20 cellular contexts compared by ENCODE assay signal in the genomic region with DNA sequence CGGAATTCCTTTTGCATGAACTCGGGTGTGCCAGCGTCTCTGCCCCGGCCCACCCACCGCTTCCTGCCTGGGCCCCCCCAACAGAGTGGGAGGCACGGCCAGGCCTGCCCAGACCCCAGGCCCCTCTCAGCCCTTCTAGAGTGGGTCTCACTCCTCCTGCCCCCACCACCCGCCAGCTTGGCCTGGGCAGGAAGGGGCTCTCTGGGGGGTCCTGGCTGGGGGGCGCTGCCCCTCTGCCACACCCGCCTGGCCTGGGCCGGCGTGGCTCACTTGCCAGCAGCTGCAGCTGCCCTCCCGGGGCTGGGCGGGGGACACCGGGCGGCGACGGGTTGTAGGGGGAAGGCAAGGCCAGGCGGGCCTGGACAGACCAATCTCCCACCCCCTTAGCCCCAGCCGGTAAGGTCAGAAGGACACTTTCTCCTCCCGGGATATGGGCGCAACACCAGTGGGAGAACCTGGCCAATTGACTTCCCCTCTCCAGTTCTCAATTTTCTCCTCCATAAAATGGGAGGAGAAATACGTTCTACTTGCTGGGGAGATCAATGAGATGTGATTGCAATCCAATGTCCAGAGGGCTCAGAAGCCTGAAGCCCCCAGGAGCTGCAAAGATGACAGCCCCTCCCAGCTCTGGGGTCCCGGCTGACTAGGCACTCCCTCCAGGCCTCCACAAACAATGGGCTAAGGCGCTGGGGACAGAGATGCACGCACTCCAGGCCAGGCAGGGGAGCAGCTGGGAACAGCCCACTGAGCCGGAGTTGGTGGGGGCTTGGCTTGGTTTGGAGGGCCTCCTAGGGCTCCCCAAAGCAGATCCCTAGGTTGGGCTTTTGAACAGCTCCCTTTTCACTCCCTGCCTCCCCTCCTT. TPM values are rescaled to one million over a fixed set of nuclear protein-coding genes. Genes with fewer than 3 reads are reported as not detected.
DNase-seq lines count a peak whose midpoint lies in the region; ATAC-seq, FAIRE-seq and TF ChIP-seq lines count a peak whose summit lies in the region.
"Had no signal": no experiment of that assay in that cellular context is flagged by ENCODE, and none has a peak within 500 bp of the region (broad histone marks: within the 10 kb centered on the region; RNA-seq: fewer than 3 reads in every experiment).

No MANE protein-coding gene starts in this region.

- TF ChIP-seq POLR2A in HepG2 (IDR thresholded peaks at IDR 0.05; ENCODE audit: insufficient read depth in 1 of 2, low read depth in 2 of 2, low read length in 2 of 2), result no peak
- no peak for TF ChIP-seq POLR2A in right lobe of liver (IDR thresholded peaks at IDR 0.05)

- TF ChIP-seq CTCF in HepG2 (CRISPR knock-in tag; IDR thresholded peaks at IDR 0.05) (no peak), right lobe of liver (IDR thresholded peaks at IDR 0.05) (no peak), tibial artery (IDR thresholded peaks at IDR 0.05) (no peak)

- CTCF ChIA-PET in HepG2 (lab: Yijun Ruan, JAX; ENCODE audit: low intra/inter-chr PET ratio, low total read pairs), result no interaction called here

- ATAC-seq in HepG2 (0 out of 3 replicates have a peak, but pooled peaks have one; percentile 6), right lobe of liver (no peak)

- H3K36me3 ChIP-seq in HepG2 (replicated peaks in 1 of 2; ENCODE audit: control insufficient read depth in 1 of 2, insufficient read depth in 2 of 2, low read length in 2 of 2), result peaks cover 9 to 21% of the 10 kb centered on the region in 2 experiments; a peak in 3 of 5 replicates
- no peaks in the 10 kb centered on the region for H3K36me3 ChIP-seq in right lobe of liver
- H3K36me3 ChIP-seq in ectodermal cell (ENCODE audit: control insufficient read depth, insufficient read depth, low read length), result no peaks in the 10 kb centered on the region
- peaks cover 0 to 4% (median 0%) of the 10 kb centered on the region in 3 donors for H3K36me3 ChIP-seq in tibial artery
- H3K36me3 ChIP-seq: tibial nerve had no signal

- no TSS peak for BruUV-seq in HepG2 (replicated peaks; lab: Mats Ljungman, UMichigan)

- H3K4me2 ChIP-seq in HepG2 (ENCODE audit: low read depth, low read length), result peak overlapping the region; percentile 91
- H3K4me2 ChIP-seq: A549 had no signal

- no peak overlapping the region for H2AFZ ChIP-seq in HepG2 (ENCODE audit: low read length)

- peaks cover 26% of the 10 kb centered on the region for H4K20me1 ChIP-seq in HepG2 (ENCODE audit: insufficient read depth, low read length)

- no peak for TF ChIP-seq RAD21 in HepG2 (CRISPR knock-in tag; IDR thresholded peaks at IDR 0.05)

- no peak for TF ChIP-seq EP300 in HepG2 (IDR thresholded peaks at IDR 0.05; ENCODE audit: low read depth in 2 of 2, low read length in 2 of 2)
- TF ChIP-seq EP300 in HepG2 (CRISPR knock-in tag; IDR thresholded peaks at IDR 0.05; ENCODE audit: borderline replicate concordance), result no peak

- H3K9me3 ChIP-seq in HepG2 (ENCODE audit: low read length) (no peaks in the 10 kb centered on the region), right lobe of liver (no peaks in the 10 kb centered on the region), ectodermal cell (ENCODE audit: control insufficient read depth, low read length) (no peaks in the 10 kb centered on the region), iPS-18c (ENCODE audit: control insufficient read depth, insufficient read depth, low read length) (no peaks in the 10 kb centered on the region), tibial artery (no peaks in the 10 kb centered on the region)
- H3K9me3 ChIP-seq: A549, tibial nerve had no signal

- POLR2A ChIA-PET in HepG2 (lab: Yijun Ruan, JAX), result interaction anchor here (1.6 kb wide), 1 partner anchor 15 kb away, joined by 4 read pairs; no protein-coding TSS in a partner anchor

- H3K27me3 ChIP-seq in HepG2 (ENCODE audit: control insufficient read depth in 1 of 2, insufficient read depth in 2 of 2, low read length in 2 of 2) (no peaks in the 10 kb centered on the region; a peak in 1 of 5 replicates), right lobe of liver (peaks cover 0 to 29% of the 10 kb centered on the region in 2 donors), ectodermal cell (ENCODE audit: control insufficient read depth, insufficient read depth, low read length, poor library complexity, severe bottlenecking) (peaks cover 89% of the 10 kb centered on the region), tibial artery (peaks cover 0 to 71% of the 10 kb centered on the region in 2 donors)

- 65% methylated on average over 6 of the region's 26 CpGs for WGBS in HepG2 (ENCODE audit: low lambda C conversion rate)
- 13% methylated on average over 9 of the region's 26 CpGs for WGBS in right lobe of liver (ENCODE audit: insufficient coverage, low coverage, low lambda C conversion rate, missing lambda C conversion rate)
- WGBS in ectodermal cell, 2 experiments, result 3 to 4% methylated on average over 26 of the region's 26 CpGs

- H3K27ac ChIP-seq in HepG2 (ENCODE audit: extremely low read length, insufficient read depth, low read length) (no peak overlapping the region), right lobe of liver (no peak overlapping the region), ectodermal cell (ENCODE audit: insufficient read depth, low read depth, low read length, poor library complexity, severe bottlenecking) (no peak overlapping the region), tibial artery (peak overlapping the region; percentile 61 to 79)
- H3K27ac ChIP-seq: A549, WERI-Rb-1 had no signal

- DNase-seq in HepG2 (ENCODE audit: low spot score) (no peak), right lobe of liver (no peak), tibial artery (peak in 1 of 2 donors; percentile 72), GOT3 (lab: John Stamatoyannopoulos, UW) (no peak), NCI-H2081 treated with DMSO at 0.1 percent for 48 hours (lab: John Stamatoyannopoulos, UW) (no peak)
- no peak for DNase-seq in activated CD4-positive, alpha-beta T cell treated with anti-CD3 and anti-CD28 coated beads for 1 hour
- DNase-seq: C1 segment of cervical spinal cord, GF-D8, natural killer cell, NCI-H2029, WERI-Rb-1 had no signal

- H3K4me1 ChIP-seq in HepG2 (ENCODE audit: insufficient read depth, low read length), result peaks cover 42% of the 10 kb centered on the region
- peaks cover 0 to 4% (median 0%) of the 10 kb centered on the region in 4 donors for H3K4me1 ChIP-seq in right lobe of liver
- H3K4me1 ChIP-seq in ectodermal cell (ENCODE audit: control insufficient read depth, insufficient read depth, low read length), result peaks cover 14% of the 10 kb centered on the region
- H3K4me1 ChIP-seq in tibial artery, result peaks cover 0 to 47% (median 33%) of the 10 kb centered on the region in 4 donors

- in situ Hi-C loops in HepG2 (cut with HindIII; ENCODE audit: extremely low pct_ligation_motif_present, low pct_unique_long_range_greater_than_20kb), result no loop called here

- no peak for FAIRE-seq in HepG2 (lab: Jason Lieb, UNC)
- FAIRE-seq: A549, GM12892 had no signal

- H3K4me3 ChIP-seq in HepG2 (replicated peaks in 1 of 3; ENCODE audit: insufficient read depth in 1 of 3, low read depth in 2 of 3, low read length in 3 of 3) (peak overlapping the region; percentile 67 to 82 (median 82)), right lobe of liver (no peak overlapping the region), ectodermal cell (ENCODE audit: insufficient read depth, low read depth, low read length) (peak overlapping the region; percentile 10), iPS-18c (ENCODE audit: insufficient read depth, low read depth, low read length) (peak overlapping the region; percentile 24; the same call in 1 of the 2 replicates), tibial artery (peak overlapping the region; percentile 62 to 65)
- H3K4me3 ChIP-seq: A549, K562 had no signal

- peak overlapping the region; percentile 80 for H3K9ac ChIP-seq in HepG2 (ENCODE audit: insufficient read depth, low read depth, low read length)

- peaks cover 34% of the 10 kb centered on the region for H3K79me2 ChIP-seq in HepG2 (ENCODE audit: insufficient read depth, low read length)

- intact Hi-C loops in HepG2 (cut with micrococcal nuclease; ENCODE audit: unreplicated experiment), result no loop called here
- intact Hi-C loops in right lobe of liver (cut with DNase I), result no loop called here
- intact Hi-C loops in tibial artery (cut with DNase I; ENCODE audit: low total_unique reads), result no loop called here

RNA-seq across cellular contexts. Expression of gene CRLF1, which starts 2.4 kb away (rescaled TPM):
- 105 and 217 TPM in 2 replicates for total RNA-seq in HepG2 (2016; rRNA removed; fragmentation: Illumina TruSeq; extraction: Trizol)
- total RNA-seq in HepG2 (2016; cell fraction: cytosol; rRNA removed; fragmentation: Illumina TruSeq; extraction: Trizol; ENCODE audit: low read depth), result 96.8 and 118 TPM in 2 replicates
- total RNA-seq in HepG2 (2016; cell fraction: insoluble cytoplasmic fraction; rRNA removed; fragmentation: Illumina TruSeq; extraction: Trizol), result 97.5 and 221 TPM in 2 replicates
- total RNA-seq in HepG2 (2016; cell fraction: membrane; rRNA removed; fragmentation: Illumina TruSeq; extraction: Trizol), result 191 and 193 TPM in 2 replicates
- 219 and 265 TPM in 2 replicates for total RNA-seq in HepG2 (2016; cell fraction: nucleus; rRNA removed; fragmentation: Illumina TruSeq; extraction: Trizol)
- polyA plus RNA-seq in HepG2 (2011; rRNA removed), result 296 and 337 TPM in 2 replicates
- polyA plus RNA-seq in HepG2 (2011; cell fraction: cytosol; rRNA removed), result 347 and 628 TPM in 2 replicates
- 244 and 327 TPM in 2 replicates for polyA plus RNA-seq in HepG2 (2011; cell fraction: nucleus; rRNA removed)
- 231 and 373 TPM in 2 replicates for polyA plus RNA-seq in HepG2 (2012)
- 150 and 176 TPM in 2 replicates for polyA plus RNA-seq in HepG2 (2016; cell fraction: cytosol; fragmentation: Illumina TruSeq; extraction: Trizol; ENCODE audit: low read depth)
- polyA plus RNA-seq in HepG2 (2016; cell fraction: insoluble cytoplasmic fraction; fragmentation: Illumina TruSeq; extraction: Trizol; ENCODE audit: low read depth), result 122 and 154 TPM in 2 replicates
- polyA plus RNA-seq in HepG2 (2016; cell fraction: membrane; fragmentation: Illumina TruSeq; extraction: Trizol; ENCODE audit: low read depth), result 207 and 208 TPM in 2 replicates
- 462 and 526 TPM in 2 replicates for polyA plus RNA-seq in HepG2 (2016; cell fraction: nucleus; fragmentation: Illumina TruSeq; extraction: Trizol; ENCODE audit: insufficient read depth, low read depth)
- polyA minus RNA-seq in HepG2 (2011; rRNA and poly(A)+ RNA removed; ENCODE audit: low replicate concordance), result 0.47 and 301 TPM in 2 replicates
- 303 and 346 TPM in 2 replicates for polyA minus RNA-seq in HepG2 (2011; cell fraction: cytosol; rRNA and poly(A)+ RNA removed)
- polyA minus RNA-seq in HepG2 (2011; cell fraction: nucleus; rRNA and poly(A)+ RNA removed), result 45.4 and 52.2 TPM in 2 replicates
- total RNA-seq in right lobe of liver, result 1 to 10 TPM in 2 of 6 experiments, under 1 TPM in 1, not detected in 3; 0.27 to 2.9 (median 1.2) TPM
- polyA plus RNA-seq in ectodermal cell (2013, experiment 1 of 4), result 0.59 TPM
- 0.36 TPM for polyA plus RNA-seq in ectodermal cell (2013, experiment 2 of 4)
- 0.53 TPM for polyA plus RNA-seq in ectodermal cell (2013, experiment 3 of 4)
- polyA plus RNA-seq in ectodermal cell (2013, experiment 4 of 4), result 1.3 TPM
- total RNA-seq: activated CD8-positive, alpha-beta T cell treated with anti-CD3 and anti-CD28 coated beads, Interleukin-2, amount 10 ng/mL, durations not matched to agents 7 days and 5 days; activated T-helper 1 cell treated with anti-CD3 and anti-CD28 coated beads, Interleukin-12 subunit alpha, Interleukin-12 subunit beta, Interleukin-2, Interleukin-4 antibody, amounts not matched to agents 30 ng/mL and 10 ng/mL and 1 ng/mL, durations not matched to agents 14 hours and 24 hours and 36 hours; dermis blood vessel endothelial cell; natural killer cell had no signal

RNA-seq across cellular contexts. Expression of gene TMEM59L, which starts 8.5 kb away (rescaled TPM):
- total RNA-seq in HepG2 (2016; rRNA removed; fragmentation: Illumina TruSeq; extraction: Trizol) (0.69 and 0.97 TPM in 2 replicates), right lobe of liver (under 1 TPM in 2 of 6 experiments, not detected in 4; 0.31 to 0.43 TPM)
- 0.61 and 0.88 TPM in 2 replicates for total RNA-seq in HepG2 (2016; cell fraction: cytosol; rRNA removed; fragmentation: Illumina TruSeq; extraction: Trizol; ENCODE audit: low read depth)
- total RNA-seq in HepG2 (2016; cell fraction: insoluble cytoplasmic fraction; rRNA removed; fragmentation: Illumina TruSeq; extraction: Trizol), result 0.77 and 1.4 TPM in 2 replicates
- total RNA-seq in HepG2 (2016; cell fraction: membrane; rRNA removed; fragmentation: Illumina TruSeq; extraction: Trizol), result 0.49 and 0.65 TPM in 2 replicates
- 2.3 and 2.7 TPM in 2 replicates for total RNA-seq in HepG2 (2016; cell fraction: nucleus; rRNA removed; fragmentation: Illumina TruSeq; extraction: Trizol)
- 5.5 and 7.2 TPM in 2 replicates for polyA plus RNA-seq in HepG2 (2011; rRNA removed)
- polyA plus RNA-seq in HepG2 (2011; cell fraction: cytosol; rRNA removed), result 4.1 and 4.6 TPM in 2 replicates
- polyA plus RNA-seq in HepG2 (2011; cell fraction: nucleus; rRNA removed), result 71.3 and 86.8 TPM in 2 replicates
- 8.3 and 22.3 TPM in 2 replicates for polyA plus RNA-seq in HepG2 (2012)
- 1.0 and 2.0 TPM in 2 replicates for polyA plus RNA-seq in HepG2 (2016; cell fraction: cytosol; fragmentation: Illumina TruSeq; extraction: Trizol; ENCODE audit: low read depth)
- 1.7 and 1.9 TPM in 2 replicates for polyA plus RNA-seq in HepG2 (2016; cell fraction: insoluble cytoplasmic fraction; fragmentation: Illumina TruSeq; extraction: Trizol; ENCODE audit: low read depth)
- polyA plus RNA-seq in HepG2 (2016; cell fraction: membrane; fragmentation: Illumina TruSeq; extraction: Trizol; ENCODE audit: low read depth), result 1.6 TPM in 2 replicates
- 12.3 and 16.0 TPM in 2 replicates for polyA plus RNA-seq in HepG2 (2016; cell fraction: nucleus; fragmentation: Illumina TruSeq; extraction: Trizol; ENCODE audit: insufficient read depth, low read depth)
- 0.35 and 3.9 TPM in 2 replicates for polyA minus RNA-seq in HepG2 (2011; rRNA and poly(A)+ RNA removed; ENCODE audit: low replicate concordance)
- polyA minus RNA-seq in HepG2 (2011; cell fraction: cytosol; rRNA and poly(A)+ RNA removed), result 1.4 and 4.3 TPM in 2 replicates
- 5.0 and 5.5 TPM in 2 replicates for polyA minus RNA-seq in HepG2 (2011; cell fraction: nucleus; rRNA and poly(A)+ RNA removed)
- polyA plus RNA-seq in ectodermal cell (2013, experiment 1 of 4), result 4.4 TPM
- polyA plus RNA-seq in ectodermal cell (2013, experiment 2 of 4), result 5.2 TPM
- 4.4 TPM for polyA plus RNA-seq in ectodermal cell (2013, experiment 3 of 4)
- 6.4 TPM for polyA plus RNA-seq in ectodermal cell (2013, experiment 4 of 4)
- total RNA-seq: activated CD8-positive, alpha-beta T cell treated with anti-CD3 and anti-CD28 coated beads, Interleukin-2, amount 10 ng/mL, durations not matched to agents 7 days and 5 days; K562; natural killer cell had no signal

RNA-seq across cellular contexts. Expression of gene REX1BD, which starts 15.6 kb away (rescaled TPM):
- total RNA-seq in HepG2 (2016; rRNA removed; fragmentation: Illumina TruSeq; extraction: Trizol), result 20.7 and 25.4 TPM in 2 replicates
- total RNA-seq in HepG2 (2016; cell fraction: cytosol; rRNA removed; fragmentation: Illumina TruSeq; extraction: Trizol; ENCODE audit: low read depth), result 16.9 and 18.9 TPM in 2 replicates
- 21.8 and 27.1 TPM in 2 replicates for total RNA-seq in HepG2 (2016; cell fraction: insoluble cytoplasmic fraction; rRNA removed; fragmentation: Illumina TruSeq; extraction: Trizol)
- 14.9 and 19.7 TPM in 2 replicates for total RNA-seq in HepG2 (2016; cell fraction: membrane; rRNA removed; fragmentation: Illumina TruSeq; extraction: Trizol)
- total RNA-seq in HepG2 (2016; cell fraction: nucleus; rRNA removed; fragmentation: Illumina TruSeq; extraction: Trizol), result 11.7 and 15.7 TPM in 2 replicates
- polyA plus RNA-seq in HepG2 (2011; rRNA removed), result 7.5 and 7.6 TPM in 2 replicates
- 10.8 and 16.3 TPM in 2 replicates for polyA plus RNA-seq in HepG2 (2011; cell fraction: cytosol; rRNA removed)
- polyA plus RNA-seq in HepG2 (2011; cell fraction: nucleus; rRNA removed), result 39.3 and 40.2 TPM in 2 replicates
- 8.3 and 10.1 TPM in 2 replicates for polyA plus RNA-seq in HepG2 (2012)
- 9.6 and 12.0 TPM in 2 replicates for polyA plus RNA-seq in HepG2 (2016; cell fraction: cytosol; fragmentation: Illumina TruSeq; extraction: Trizol; ENCODE audit: low read depth)
- polyA plus RNA-seq in HepG2 (2016; cell fraction: insoluble cytoplasmic fraction; fragmentation: Illumina TruSeq; extraction: Trizol; ENCODE audit: low read depth), result 11.7 and 12.2 TPM in 2 replicates
- polyA plus RNA-seq in HepG2 (2016; cell fraction: membrane; fragmentation: Illumina TruSeq; extraction: Trizol; ENCODE audit: low read depth), result 8.0 and 10.3 TPM in 2 replicates
- 19.7 and 20.4 TPM in 2 replicates for polyA plus RNA-seq in HepG2 (2016; cell fraction: nucleus; fragmentation: Illumina TruSeq; extraction: Trizol; ENCODE audit: insufficient read depth, low read depth)
- 2.0 and 4.9 TPM in 2 replicates for polyA minus RNA-seq in HepG2 (2011; rRNA and poly(A)+ RNA removed; ENCODE audit: low replicate concordance)
- 2.6 and 2.7 TPM in 2 replicates for polyA minus RNA-seq in HepG2 (2011; cell fraction: cytosol; rRNA and poly(A)+ RNA removed)
- 2.4 and 2.6 TPM in 2 replicates for polyA minus RNA-seq in HepG2 (2011; cell fraction: nucleus; rRNA and poly(A)+ RNA removed)
- total RNA-seq in right lobe of liver, result 10 to 100 TPM; 30.4 to 71.7 (median 45.6) TPM
- polyA plus RNA-seq in ectodermal cell (2013, experiment 1 of 4), result 45.2 TPM
- polyA plus RNA-seq in ectodermal cell (2013, experiment 2 of 4), result 45.0 TPM
- polyA plus RNA-seq in ectodermal cell (2013, experiment 3 of 4), result 53.0 TPM
- polyA plus RNA-seq in ectodermal cell (2013, experiment 4 of 4), result 50.5 TPM

RNA-seq across cellular contexts. Expression of gene UBA52, which starts 32.5 kb away (rescaled TPM):
- total RNA-seq in HepG2 (2016; rRNA removed; fragmentation: Illumina TruSeq; extraction: Trizol) (959 and 1,184 TPM in 2 replicates), right lobe of liver (100 to 1,000 TPM; 256 to 470 (median 406) TPM)
- 1,298 and 1,315 TPM in 2 replicates for total RNA-seq in HepG2 (2016; cell fraction: cytosol; rRNA removed; fragmentation: Illumina TruSeq; extraction: Trizol; ENCODE audit: low read depth)
- 938 and 1,264 TPM in 2 replicates for total RNA-seq in HepG2 (2016; cell fraction: insoluble cytoplasmic fraction; rRNA removed; fragmentation: Illumina TruSeq; extraction: Trizol)
- 1,565 and 1,724 TPM in 2 replicates for total RNA-seq in HepG2 (2016; cell fraction: membrane; rRNA removed; fragmentation: Illumina TruSeq; extraction: Trizol)
- 276 and 314 TPM in 2 replicates for total RNA-seq in HepG2 (2016; cell fraction: nucleus; rRNA removed; fragmentation: Illumina TruSeq; extraction: Trizol)
- 1,655 and 1,782 TPM in 2 replicates for polyA plus RNA-seq in HepG2 (2011; rRNA removed)
- 2,000 and 3,037 TPM in 2 replicates for polyA plus RNA-seq in HepG2 (2011; cell fraction: cytosol; rRNA removed)
- 482 and 607 TPM in 2 replicates for polyA plus RNA-seq in HepG2 (2011; cell fraction: nucleus; rRNA removed)
- polyA plus RNA-seq in HepG2 (2012), result 1,641 and 1,658 TPM in 2 replicates
- 1,864 and 1,905 TPM in 2 replicates for polyA plus RNA-seq in HepG2 (2016; cell fraction: cytosol; fragmentation: Illumina TruSeq; extraction: Trizol; ENCODE audit: low read depth)
- polyA plus RNA-seq in HepG2 (2016; cell fraction: insoluble cytoplasmic fraction; fragmentation: Illumina TruSeq; extraction: Trizol; ENCODE audit: low read depth), result 1,524 and 1,536 TPM in 2 replicates
- 2,008 and 2,053 TPM in 2 replicates for polyA plus RNA-seq in HepG2 (2016; cell fraction: membrane; fragmentation: Illumina TruSeq; extraction: Trizol; ENCODE audit: low read depth)
- polyA plus RNA-seq in HepG2 (2016; cell fraction: nucleus; fragmentation: Illumina TruSeq; extraction: Trizol; ENCODE audit: insufficient read depth, low read depth), result 658 and 675 TPM in 2 replicates
- 1,990 and 2,943 TPM in 2 replicates for polyA minus RNA-seq in HepG2 (2011; rRNA and poly(A)+ RNA removed; ENCODE audit: low replicate concordance)
- 420 and 430 TPM in 2 replicates for polyA minus RNA-seq in HepG2 (2011; cell fraction: cytosol; rRNA and poly(A)+ RNA removed)
- 113 and 142 TPM in 2 replicates for polyA minus RNA-seq in HepG2 (2011; cell fraction: nucleus; rRNA and poly(A)+ RNA removed)
- 990 TPM for polyA plus RNA-seq in ectodermal cell (2013, experiment 1 of 4)
- 1,124 TPM for polyA plus RNA-seq in ectodermal cell (2013, experiment 2 of 4)
- polyA plus RNA-seq in ectodermal cell (2013, experiment 3 of 4), result 1,252 TPM
- polyA plus RNA-seq in ectodermal cell (2013, experiment 4 of 4), result 1,383 TPM

RNA-seq across cellular contexts. Expression of gene KLHL26, which starts 32.6 kb away (rescaled TPM):
- total RNA-seq in HepG2 (2016; rRNA removed; fragmentation: Illumina TruSeq; extraction: Trizol), result 1.7 and 3.4 TPM in 2 replicates
- total RNA-seq in HepG2 (2016; cell fraction: cytosol; rRNA removed; fragmentation: Illumina TruSeq; extraction: Trizol; ENCODE audit: low read depth), result 0.30 and 0.35 TPM in 2 replicates
- total RNA-seq in HepG2 (2016; cell fraction: insoluble cytoplasmic fraction; rRNA removed; fragmentation: Illumina TruSeq; extraction: Trizol), result 2.3 and 3.2 TPM in 2 replicates
- total RNA-seq in HepG2 (2016; cell fraction: membrane; rRNA removed; fragmentation: Illumina TruSeq; extraction: Trizol), result 1.5 TPM in 2 replicates
- total RNA-seq in HepG2 (2016; cell fraction: nucleus; rRNA removed; fragmentation: Illumina TruSeq; extraction: Trizol), result 2.7 and 3.4 TPM in 2 replicates
- 1.2 and 1.5 TPM in 2 replicates for polyA plus RNA-seq in HepG2 (2011; rRNA removed)
- polyA plus RNA-seq in HepG2 (2011; cell fraction: cytosol; rRNA removed), result 0.91 and 1.1 TPM in 2 replicates
- 3.2 and 6.3 TPM in 2 replicates for polyA plus RNA-seq in HepG2 (2011; cell fraction: nucleus; rRNA removed)
- polyA plus RNA-seq in HepG2 (2012), result 1.5 and 1.8 TPM in 2 replicates
- 0.21 and 0.23 TPM in 2 replicates for polyA plus RNA-seq in HepG2 (2016; cell fraction: cytosol; fragmentation: Illumina TruSeq; extraction: Trizol; ENCODE audit: low read depth)
- polyA plus RNA-seq in HepG2 (2016; cell fraction: insoluble cytoplasmic fraction; fragmentation: Illumina TruSeq; extraction: Trizol; ENCODE audit: low read depth), result 2.2 and 3.4 TPM in 2 replicates
- polyA plus RNA-seq in HepG2 (2016; cell fraction: membrane; fragmentation: Illumina TruSeq; extraction: Trizol; ENCODE audit: low read depth), result 0.58 and 0.76 TPM in 2 replicates
- 5.0 and 5.4 TPM in 2 replicates for polyA plus RNA-seq in HepG2 (2016; cell fraction: nucleus; fragmentation: Illumina TruSeq; extraction: Trizol; ENCODE audit: insufficient read depth, low read depth)
- polyA minus RNA-seq in HepG2 (2011; rRNA and poly(A)+ RNA removed; ENCODE audit: low replicate concordance), result 3.3 and 11.9 TPM in 2 replicates
- polyA minus RNA-seq in HepG2 (2011; cell fraction: cytosol; rRNA and poly(A)+ RNA removed), result 5.0 and 6.3 TPM in 2 replicates
- 0.99 and 1.3 TPM in 2 replicates for polyA minus RNA-seq in HepG2 (2011; cell fraction: nucleus; rRNA and poly(A)+ RNA removed)
- 1 to 10 TPM; 3.8 to 5.0 (median 4.7) TPM for total RNA-seq in right lobe of liver
- 6.9 TPM for polyA plus RNA-seq in ectodermal cell (2013, experiment 1 of 4)
- polyA plus RNA-seq in ectodermal cell (2013, experiment 2 of 4), result 6.8 TPM
- polyA plus RNA-seq in ectodermal cell (2013, experiment 3 of 4), result 5.2 TPM
- polyA plus RNA-seq in ectodermal cell (2013, experiment 4 of 4), result 5.6 TPM

Comparison
In these comparisons a context has a peak if more than half of its experiments do, and no peak if none do; other contexts are left out.
1. H3K4me3 ChIP-seq: peak in HepG2 (3 of 3), ectodermal cell (single experiment), iPS-18c (single experiment) and tibial artery (2 of 2); none in right lobe of liver (0 of 3).
2. RNA of gene CRLF1, which starts 2.4 kb away (total RNA-seq): 96.8 to 265 TPM in HepG2; 0.27 to 2.9 TPM in right lobe of liver; every median in the first group is over 10 times any median in the second.
3. H3K27ac ChIP-seq: peak in tibial artery (2 of 2); none in HepG2 (single experiment), right lobe of liver (0 of 3) and ectodermal cell (single experiment).